ENCODE assay signal across 1 cellular context in the genomic region with DNA sequence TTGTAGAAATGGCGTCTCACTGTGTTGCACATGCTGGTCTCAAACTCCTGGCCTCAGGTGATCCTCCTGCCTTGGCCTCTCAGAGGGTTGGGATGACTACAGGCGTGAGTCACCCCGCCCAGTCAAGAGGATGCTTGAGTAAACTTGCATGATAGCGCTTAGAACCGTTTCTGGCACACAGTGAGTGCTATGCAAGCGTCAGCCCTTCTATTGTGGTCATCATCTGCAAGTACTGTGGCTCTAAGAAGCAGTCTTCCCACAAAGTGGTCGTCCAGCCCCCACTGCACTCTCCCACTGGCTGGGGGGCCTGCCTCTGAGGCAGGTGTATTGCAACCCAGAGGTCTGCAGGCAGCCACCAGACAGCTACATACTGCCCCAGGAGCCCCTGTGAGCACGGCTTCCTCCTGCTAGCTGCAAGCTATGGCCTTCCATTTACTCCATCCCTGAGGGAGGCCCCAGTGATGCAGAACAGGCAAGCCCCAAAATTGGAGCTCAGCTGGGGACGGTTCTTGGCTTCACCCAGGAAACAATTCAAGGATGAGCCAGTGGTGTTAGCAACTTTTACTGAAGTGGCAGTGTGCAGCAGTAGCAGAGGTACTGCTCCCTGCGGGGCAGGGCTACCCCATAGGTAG.
TF ChIP-seq lines count a peak whose summit lies in the region.

No MANE protein-coding gene starts in this region.

TF ChIP-seq in HEK293, 187 proteins besides CTCF, POLR2A, EP300 and RAD21 (continued from another document):
- TF ChIP-seq, protein P1, sequence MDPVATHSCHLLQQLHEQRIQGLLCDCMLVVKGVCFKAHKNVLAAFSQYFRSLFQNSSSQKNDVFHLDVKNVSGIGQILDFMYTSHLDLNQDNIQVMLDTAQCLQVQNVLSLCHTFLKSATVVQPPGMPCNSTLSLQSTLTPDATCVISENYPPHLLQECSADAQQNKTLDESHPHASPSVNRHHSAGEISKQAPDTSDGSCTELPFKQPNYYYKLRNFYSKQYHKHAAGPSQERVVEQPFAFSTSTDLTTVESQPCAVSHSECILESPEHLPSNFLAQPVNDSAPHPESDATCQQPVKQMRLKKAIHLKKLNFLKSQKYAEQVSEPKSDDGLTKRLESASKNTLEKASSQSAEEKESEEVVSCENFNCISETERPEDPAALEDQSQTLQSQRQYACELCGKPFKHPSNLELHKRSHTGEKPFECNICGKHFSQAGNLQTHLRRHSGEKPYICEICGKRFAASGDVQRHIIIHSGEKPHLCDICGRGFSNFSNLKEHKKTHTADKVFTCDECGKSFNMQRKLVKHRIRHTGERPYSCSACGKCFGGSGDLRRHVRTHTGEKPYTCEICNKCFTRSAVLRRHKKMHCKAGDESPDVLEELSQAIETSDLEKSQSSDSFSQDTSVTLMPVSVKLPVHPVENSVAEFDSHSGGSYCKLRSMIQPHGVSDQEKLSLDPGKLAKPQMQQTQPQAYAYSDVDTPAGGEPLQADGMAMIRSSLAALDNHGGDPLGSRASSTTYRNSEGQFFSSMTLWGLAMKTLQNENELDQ (tag by site-specific recombination; IDR thresholded peaks at IDR 0.05; ENCODE audit: low read depth), result no peak
- no peak for TF ChIP-seq HOXC10 (CRISPR knock-in tag; IDR thresholded peaks at IDR 0.05)
- TF ChIP-seq ZNF777 (tag by site-specific recombination; IDR thresholded peaks at IDR 0.05; ENCODE audit: borderline replicate concordance), result no peak
- TF ChIP-seq ZIC2 (tag by site-specific recombination; IDR thresholded peaks at IDR 0.05), result peak; percentile 50
- TF ChIP-seq ZNF596 (tag by site-specific recombination; IDR thresholded peaks at IDR 0.05), result no peak
- TF ChIP-seq ZNF843 (tag by site-specific recombination; IDR thresholded peaks at IDR 0.05), result no peak
- TF ChIP-seq, protein P2, sequence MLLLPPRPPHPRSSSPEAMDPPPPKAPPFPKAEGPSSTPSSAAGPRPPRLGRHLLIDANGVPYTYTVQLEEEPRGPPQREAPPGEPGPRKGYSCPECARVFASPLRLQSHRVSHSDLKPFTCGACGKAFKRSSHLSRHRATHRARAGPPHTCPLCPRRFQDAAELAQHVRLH (tag by site-specific recombination; IDR thresholded peaks at IDR 0.05), result no peak
- no peak for TF ChIP-seq ZNF549 (tag by site-specific recombination; IDR thresholded peaks at IDR 0.05)
- no peak for TF ChIP-seq ZNF133 (tag by site-specific recombination; IDR thresholded peaks at IDR 0.05)
- no peak for TF ChIP-seq SETDB1 (IDR thresholded peaks at IDR 0.05; ENCODE audit: insufficient read length, low read length)
- 0 out of 2 replicates have a peak, but pooled peaks have one; percentile 6 for TF ChIP-seq GLIS1 (tag by site-specific recombination; IDR thresholded peaks at IDR 0.05)
- no peak for TF ChIP-seq IKZF3 (tag by site-specific recombination; IDR thresholded peaks at IDR 0.05)
- no peak for TF ChIP-seq ZNF610 (tag by site-specific recombination; IDR thresholded peaks at IDR 0.05; ENCODE audit: borderline replicate concordance)
- TF ChIP-seq ZNF530 (tag by site-specific recombination; IDR thresholded peaks at IDR 0.05; ENCODE audit: low read depth), result no peak
- TF ChIP-seq, protein P3, sequence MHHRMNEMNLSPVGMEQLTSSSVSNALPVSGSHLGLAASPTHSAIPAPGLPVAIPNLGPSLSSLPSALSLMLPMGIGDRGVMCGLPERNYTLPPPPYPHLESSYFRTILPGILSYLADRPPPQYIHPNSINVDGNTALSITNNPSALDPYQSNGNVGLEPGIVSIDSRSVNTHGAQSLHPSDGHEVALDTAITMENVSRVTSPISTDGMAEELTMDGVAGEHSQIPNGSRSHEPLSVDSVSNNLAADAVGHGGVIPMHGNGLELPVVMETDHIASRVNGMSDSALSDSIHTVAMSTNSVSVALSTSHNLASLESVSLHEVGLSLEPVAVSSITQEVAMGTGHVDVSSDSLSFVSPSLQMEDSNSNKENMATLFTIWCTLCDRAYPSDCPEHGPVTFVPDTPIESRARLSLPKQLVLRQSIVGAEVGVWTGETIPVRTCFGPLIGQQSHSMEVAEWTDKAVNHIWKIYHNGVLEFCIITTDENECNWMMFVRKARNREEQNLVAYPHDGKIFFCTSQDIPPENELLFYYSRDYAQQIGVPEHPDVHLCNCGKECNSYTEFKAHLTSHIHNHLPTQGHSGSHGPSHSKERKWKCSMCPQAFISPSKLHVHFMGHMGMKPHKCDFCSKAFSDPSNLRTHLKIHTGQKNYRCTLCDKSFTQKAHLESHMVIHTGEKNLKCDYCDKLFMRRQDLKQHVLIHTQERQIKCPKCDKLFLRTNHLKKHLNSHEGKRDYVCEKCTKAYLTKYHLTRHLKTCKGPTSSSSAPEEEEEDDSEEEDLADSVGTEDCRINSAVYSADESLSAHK (tag by site-specific recombination; IDR thresholded peaks at IDR 0.05), result no peak
- no peak for TF ChIP-seq REPIN1 (tag by site-specific recombination; IDR thresholded peaks at IDR 0.05; ENCODE audit: low read depth)
TF ChIP-seq in HEK293: peak in this region for 3.
